ENCODE assay signal across 8 cellular contexts in the genomic region with DNA sequence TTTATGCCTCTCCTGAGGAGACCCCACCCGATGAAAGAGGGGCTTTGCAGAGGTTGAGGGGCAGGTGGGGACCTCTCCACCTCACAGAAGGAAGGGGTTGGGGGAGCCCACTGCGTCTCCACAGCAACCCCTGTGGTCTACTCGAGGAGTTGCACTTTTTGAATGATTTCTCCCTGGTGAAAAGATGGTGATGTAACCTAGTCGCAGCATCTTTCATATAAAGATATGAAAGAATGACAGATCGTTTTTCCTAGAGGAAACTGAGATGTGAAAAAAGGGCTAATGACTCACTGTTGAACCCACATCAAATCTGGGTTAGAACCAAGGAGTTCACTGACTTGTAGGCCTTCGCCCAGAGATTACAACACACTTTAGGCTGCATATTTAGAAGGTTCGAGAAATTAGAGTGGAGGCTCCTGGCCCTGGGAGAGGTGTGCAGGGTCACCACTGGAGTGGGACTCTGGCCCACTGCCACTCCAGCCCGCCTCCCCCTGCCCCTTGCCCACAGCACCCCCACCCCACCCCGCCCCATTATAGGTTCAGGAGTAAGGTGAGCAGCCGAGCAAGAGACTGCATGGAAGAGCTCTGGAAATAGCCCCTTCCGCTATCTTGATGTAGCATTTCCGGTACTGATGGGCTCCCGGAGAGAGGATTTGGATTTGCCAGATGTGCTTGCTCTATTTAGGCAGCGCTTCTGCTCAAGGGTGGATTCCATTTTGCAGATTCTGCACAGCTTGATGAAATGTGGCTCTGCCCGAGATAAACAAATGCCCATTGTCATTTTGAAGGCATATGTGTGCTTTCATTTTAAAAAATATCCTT. TPM values are rescaled to one million over a fixed set of nuclear protein-coding genes. Genes with fewer than 3 reads are reported as not detected.
DNase-seq lines count a peak whose midpoint lies in the region; ATAC-seq and TF ChIP-seq lines count a peak whose summit lies in the region.

No MANE protein-coding gene starts in this region.

- DNase-seq in T-helper 2 cell treated with Interferon-gamma antibody and Interleukin-4, amounts not matched to agents 5 μg/mL and 100 μg/mL, for 36 hours (ENCODE audit: low spot score) = peak; percentile 10
- no peak for DNase-seq in T-helper 2 cell
- peak; percentile 73 for DNase-seq in OCI-M1 (lab: John Stamatoyannopoulos, UW)
- no peak for DNase-seq in breast epithelium (ENCODE audit: low spot score in 2 of 2)
- no peak for DNase-seq in mucosa of gallbladder (ENCODE audit: low spot score)
- no peak for DNase-seq in NCI-H1436 (lab: John Stamatoyannopoulos, UW)

- TF ChIP-seq POLR2A in breast epithelium (IDR thresholded peaks at IDR 0.05) = no peak

- peaks cover 15% of the 10 kb centered on the region for H3K4me1 Mint-ChIP-seq in T-helper 2 cell treated with Interferon-gamma antibody and Interleukin-4, amounts not matched to agents 5 μg/mL and 100 μg/mL, for 36 hours (ENCODE audit: low read depth)

- H3K4me3 Mint-ChIP-seq in T-helper 2 cell treated with Interferon-gamma antibody and Interleukin-4, amounts not matched to agents 5 μg/mL and 100 μg/mL, for 36 hours = peak overlapping the region; percentile 15

- H3K9me3 ChIP-seq in breast epithelium (no peaks in the 10 kb centered on the region), mononuclear cell (ENCODE audit: low read depth, low read length) (no peaks in the 10 kb centered on the region)

- peak overlapping the region; percentile 23 to 47 (median 29) for H3K4me3 ChIP-seq in breast epithelium
- peak overlapping the region; percentile 11 for H3K4me3 ChIP-seq in mononuclear cell (ENCODE audit: low read length)

- peak in 2 of 3 donors; percentile 17 to 27 for TF ChIP-seq CTCF in breast epithelium (IDR thresholded peaks at IDR 0.05)

- H3K9me3 Mint-ChIP-seq in T-helper 2 cell treated with Interferon-gamma antibody and Interleukin-4, amounts not matched to agents 5 μg/mL and 100 μg/mL, for 36 hours = no peaks in the 10 kb centered on the region

- H3K27me3 ChIP-seq in breast epithelium = no peaks in the 10 kb centered on the region
- peaks cover 25% of the 10 kb centered on the region for H3K27me3 ChIP-seq in mononuclear cell (ENCODE audit: insufficient read depth, low read length)

- H3K36me3 ChIP-seq in breast epithelium = no peaks in the 10 kb centered on the region

- intact Hi-C loops in breast epithelium (cut with DNase I; ENCODE audit: low total_unique reads) = no loop called here

- H3K27me3 Mint-ChIP-seq in T-helper 2 cell treated with Interferon-gamma antibody and Interleukin-4, amounts not matched to agents 5 μg/mL and 100 μg/mL, for 36 hours (ENCODE audit: low read depth) = peaks cover 58% of the 10 kb centered on the region

- H3K4me1 ChIP-seq in breast epithelium (no peaks in the 10 kb centered on the region), mononuclear cell (ENCODE audit: insufficient read depth, low read length) (peaks cover 13% of the 10 kb centered on the region)

- peak overlapping the region; percentile 18 to 45 for H3K27ac ChIP-seq in breast epithelium

- no peaks in the 10 kb centered on the region for H3K36me3 Mint-ChIP-seq in T-helper 2 cell treated with Interferon-gamma antibody and Interleukin-4, amounts not matched to agents 5 μg/mL and 100 μg/mL, for 36 hours (ENCODE audit: low read depth)

- ATAC-seq in HG02884 (IDR thresholded peaks at IDR 0.05; ENCODE audit: unreplicated experiment) = peak; percentile 57

- no peak overlapping the region for H3K27ac Mint-ChIP-seq in T-helper 2 cell treated with Interferon-gamma antibody and Interleukin-4, amounts not matched to agents 5 μg/mL and 100 μg/mL, for 36 hours

RNA-seq across cellular contexts. Expression of gene TGFB2, which starts 6.7 kb away (rescaled TPM):
- total RNA-seq in breast epithelium (10 to 100 TPM in 1 of 3 donors, 1 to 10 TPM in 2; 1.6 to 10.2 (median 9.5) TPM), mononuclear cell (0.31 TPM), mucosa of gallbladder (10.3 TPM)

Comparison
In these comparisons a context has a peak if more than half of its experiments do, and no peak if none do; other contexts are left out.
1. DNase-seq: peak in T-helper 2 cell treated with Interferon-gamma antibody and Interleukin-4, amounts not matched to agents 5 μg/mL and 100 μg/mL, for 36 hours (single experiment) and OCI-M1 (single experiment); none in T-helper 2 cell (0 of 5), breast epithelium (0 of 2), mucosa of gallbladder (single experiment) and NCI-H1436 (single experiment).